ENCODE assay signal across 2 cellular contexts in the genomic region with DNA sequence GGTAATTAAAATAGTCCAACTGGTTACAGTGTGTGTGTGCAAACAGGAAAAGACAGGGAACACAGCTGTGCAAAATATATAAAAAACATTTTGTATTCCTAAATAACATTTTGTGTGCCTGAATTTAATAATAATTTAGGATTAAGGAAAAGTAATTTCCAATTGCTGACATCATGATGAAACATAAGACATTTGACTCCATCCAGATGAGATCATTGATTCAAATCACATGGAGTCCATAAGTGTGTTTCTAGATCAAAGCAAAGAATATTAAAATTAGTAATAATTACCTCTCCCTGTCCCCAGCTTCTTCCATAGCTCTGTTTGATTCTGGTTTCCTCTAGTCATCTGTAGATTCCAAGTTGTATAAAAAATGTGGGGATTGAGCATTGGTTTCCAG.
TF ChIP-seq lines count a peak whose summit lies in the region.

No MANE protein-coding gene starts in this region.

TF ChIP-seq in HCT116, 20 proteins besides CTCF, POLR2A, EP300 and RAD21:
- TF ChIP-seq, protein P1, sequence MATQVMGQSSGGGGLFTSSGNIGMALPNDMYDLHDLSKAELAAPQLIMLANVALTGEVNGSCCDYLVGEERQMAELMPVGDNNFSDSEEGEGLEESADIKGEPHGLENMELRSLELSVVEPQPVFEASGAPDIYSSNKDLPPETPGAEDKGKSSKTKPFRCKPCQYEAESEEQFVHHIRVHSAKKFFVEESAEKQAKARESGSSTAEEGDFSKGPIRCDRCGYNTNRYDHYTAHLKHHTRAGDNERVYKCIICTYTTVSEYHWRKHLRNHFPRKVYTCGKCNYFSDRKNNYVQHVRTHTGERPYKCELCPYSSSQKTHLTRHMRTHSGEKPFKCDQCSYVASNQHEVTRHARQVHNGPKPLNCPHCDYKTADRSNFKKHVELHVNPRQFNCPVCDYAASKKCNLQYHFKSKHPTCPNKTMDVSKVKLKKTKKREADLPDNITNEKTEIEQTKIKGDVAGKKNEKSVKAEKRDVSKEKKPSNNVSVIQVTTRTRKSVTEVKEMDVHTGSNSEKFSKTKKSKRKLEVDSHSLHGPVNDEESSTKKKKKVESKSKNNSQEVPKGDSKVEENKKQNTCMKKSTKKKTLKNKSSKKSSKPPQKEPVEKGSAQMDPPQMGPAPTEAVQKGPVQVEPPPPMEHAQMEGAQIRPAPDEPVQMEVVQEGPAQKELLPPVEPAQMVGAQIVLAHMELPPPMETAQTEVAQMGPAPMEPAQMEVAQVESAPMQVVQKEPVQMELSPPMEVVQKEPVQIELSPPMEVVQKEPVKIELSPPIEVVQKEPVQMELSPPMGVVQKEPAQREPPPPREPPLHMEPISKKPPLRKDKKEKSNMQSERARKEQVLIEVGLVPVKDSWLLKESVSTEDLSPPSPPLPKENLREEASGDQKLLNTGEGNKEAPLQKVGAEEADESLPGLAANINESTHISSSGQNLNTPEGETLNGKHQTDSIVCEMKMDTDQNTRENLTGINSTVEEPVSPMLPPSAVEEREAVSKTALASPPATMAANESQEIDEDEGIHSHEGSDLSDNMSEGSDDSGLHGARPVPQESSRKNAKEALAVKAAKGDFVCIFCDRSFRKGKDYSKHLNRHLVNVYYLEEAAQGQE (IDR thresholded peaks at IDR 0.05; ENCODE audit: low read depth), result no peak

TF ChIP-seq in WTC11, 78 proteins besides CTCF, POLR2A, EP300 and RAD21 (continued from another document):
- TF ChIP-seq, protein P2, sequence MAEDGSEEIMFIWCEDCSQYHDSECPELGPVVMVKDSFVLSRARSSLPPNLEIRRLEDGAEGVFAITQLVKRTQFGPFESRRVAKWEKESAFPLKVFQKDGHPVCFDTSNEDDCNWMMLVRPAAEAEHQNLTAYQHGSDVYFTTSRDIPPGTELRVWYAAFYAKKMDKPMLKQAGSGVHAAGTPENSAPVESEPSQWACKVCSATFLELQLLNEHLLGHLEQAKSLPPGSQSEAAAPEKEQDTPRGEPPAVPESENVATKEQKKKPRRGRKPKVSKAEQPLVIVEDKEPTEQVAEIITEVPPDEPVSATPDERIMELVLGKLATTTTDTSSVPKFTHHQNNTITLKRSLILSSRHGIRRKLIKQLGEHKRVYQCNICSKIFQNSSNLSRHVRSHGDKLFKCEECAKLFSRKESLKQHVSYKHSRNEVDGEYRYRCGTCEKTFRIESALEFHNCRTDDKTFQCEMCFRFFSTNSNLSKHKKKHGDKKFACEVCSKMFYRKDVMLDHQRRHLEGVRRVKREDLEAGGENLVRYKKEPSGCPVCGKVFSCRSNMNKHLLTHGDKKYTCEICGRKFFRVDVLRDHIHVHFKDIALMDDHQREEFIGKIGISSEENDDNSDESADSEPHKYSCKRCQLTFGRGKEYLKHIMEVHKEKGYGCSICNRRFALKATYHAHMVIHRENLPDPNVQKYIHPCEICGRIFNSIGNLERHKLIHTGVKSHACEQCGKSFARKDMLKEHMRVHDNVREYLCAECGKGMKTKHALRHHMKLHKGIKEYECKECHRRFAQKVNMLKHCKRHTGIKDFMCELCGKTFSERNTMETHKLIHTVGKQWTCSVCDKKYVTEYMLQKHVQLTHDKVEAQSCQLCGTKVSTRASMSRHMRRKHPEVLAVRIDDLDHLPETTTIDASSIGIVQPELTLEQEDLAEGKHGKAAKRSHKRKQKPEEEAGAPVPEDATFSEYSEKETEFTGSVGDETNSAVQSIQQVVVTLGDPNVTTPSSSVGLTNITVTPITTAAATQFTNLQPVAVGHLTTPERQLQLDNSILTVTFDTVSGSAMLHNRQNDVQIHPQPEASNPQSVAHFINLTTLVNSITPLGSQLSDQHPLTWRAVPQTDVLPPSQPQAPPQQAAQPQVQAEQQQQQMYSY (CRISPR knock-in tag; IDR thresholded peaks at IDR 0.05), result no peak
- TF ChIP-seq NFE2L1 (CRISPR knock-in tag; IDR thresholded peaks at IDR 0.05) (no peak), ZNF396 (CRISPR knock-in tag; IDR thresholded peaks at IDR 0.05; ENCODE audit: borderline replicate concordance) (no peak), NFYB (CRISPR knock-in tag; conservative IDR thresholded peaks at IDR 0.05; ENCODE audit: low read depth) (no peak), ATF1 (CRISPR knock-in tag; IDR thresholded peaks at IDR 0.05) (no peak), GRHL2 (CRISPR knock-in tag; IDR thresholded peaks at IDR 0.05; ENCODE audit: insufficient replicate concordance, severe bottlenecking) (no peak), JAZF1 (CRISPR knock-in tag; IDR thresholded peaks at IDR 0.05) (no peak), JUN (CRISPR knock-in tag; IDR thresholded peaks at IDR 0.05) (no peak), IRF2 (CRISPR knock-in tag; IDR thresholded peaks at IDR 0.05; ENCODE audit: borderline replicate concordance, low read depth) (no peak), NFATC4 (CRISPR knock-in tag; IDR thresholded peaks at IDR 0.05) (no peak), FOXP1 (CRISPR knock-in tag; IDR thresholded peaks at IDR 0.05; ENCODE audit: borderline replicate concordance) (no peak)
- TF ChIP-seq, protein P3, sequence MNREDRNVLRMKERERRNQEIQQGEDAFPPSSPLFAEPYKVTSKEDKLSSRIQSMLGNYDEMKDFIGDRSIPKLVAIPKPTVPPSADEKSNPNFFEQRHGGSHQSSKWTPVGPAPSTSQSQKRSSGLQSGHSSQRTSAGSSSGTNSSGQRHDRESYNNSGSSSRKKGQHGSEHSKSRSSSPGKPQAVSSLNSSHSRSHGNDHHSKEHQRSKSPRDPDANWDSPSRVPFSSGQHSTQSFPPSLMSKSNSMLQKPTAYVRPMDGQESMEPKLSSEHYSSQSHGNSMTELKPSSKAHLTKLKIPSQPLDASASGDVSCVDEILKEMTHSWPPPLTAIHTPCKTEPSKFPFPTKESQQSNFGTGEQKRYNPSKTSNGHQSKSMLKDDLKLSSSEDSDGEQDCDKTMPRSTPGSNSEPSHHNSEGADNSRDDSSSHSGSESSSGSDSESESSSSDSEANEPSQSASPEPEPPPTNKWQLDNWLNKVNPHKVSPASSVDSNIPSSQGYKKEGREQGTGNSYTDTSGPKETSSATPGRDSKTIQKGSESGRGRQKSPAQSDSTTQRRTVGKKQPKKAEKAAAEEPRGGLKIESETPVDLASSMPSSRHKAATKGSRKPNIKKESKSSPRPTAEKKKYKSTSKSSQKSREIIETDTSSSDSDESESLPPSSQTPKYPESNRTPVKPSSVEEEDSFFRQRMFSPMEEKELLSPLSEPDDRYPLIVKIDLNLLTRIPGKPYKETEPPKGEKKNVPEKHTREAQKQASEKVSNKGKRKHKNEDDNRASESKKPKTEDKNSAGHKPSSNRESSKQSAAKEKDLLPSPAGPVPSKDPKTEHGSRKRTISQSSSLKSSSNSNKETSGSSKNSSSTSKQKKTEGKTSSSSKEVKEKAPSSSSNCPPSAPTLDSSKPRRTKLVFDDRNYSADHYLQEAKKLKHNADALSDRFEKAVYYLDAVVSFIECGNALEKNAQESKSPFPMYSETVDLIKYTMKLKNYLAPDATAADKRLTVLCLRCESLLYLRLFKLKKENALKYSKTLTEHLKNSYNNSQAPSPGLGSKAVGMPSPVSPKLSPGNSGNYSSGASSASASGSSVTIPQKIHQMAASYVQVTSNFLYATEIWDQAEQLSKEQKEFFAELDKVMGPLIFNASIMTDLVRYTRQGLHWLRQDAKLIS (CRISPR knock-in tag; IDR thresholded peaks at IDR 0.05; ENCODE audit: borderline replicate concordance), result no peak
- TF ChIP-seq, protein P4, sequence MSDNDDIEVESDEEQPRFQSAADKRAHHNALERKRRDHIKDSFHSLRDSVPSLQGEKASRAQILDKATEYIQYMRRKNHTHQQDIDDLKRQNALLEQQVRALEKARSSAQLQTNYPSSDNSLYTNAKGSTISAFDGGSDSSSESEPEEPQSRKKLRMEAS (CRISPR knock-in tag; IDR thresholded peaks at IDR 0.05), result no peak
- TF ChIP-seq, protein P5, sequence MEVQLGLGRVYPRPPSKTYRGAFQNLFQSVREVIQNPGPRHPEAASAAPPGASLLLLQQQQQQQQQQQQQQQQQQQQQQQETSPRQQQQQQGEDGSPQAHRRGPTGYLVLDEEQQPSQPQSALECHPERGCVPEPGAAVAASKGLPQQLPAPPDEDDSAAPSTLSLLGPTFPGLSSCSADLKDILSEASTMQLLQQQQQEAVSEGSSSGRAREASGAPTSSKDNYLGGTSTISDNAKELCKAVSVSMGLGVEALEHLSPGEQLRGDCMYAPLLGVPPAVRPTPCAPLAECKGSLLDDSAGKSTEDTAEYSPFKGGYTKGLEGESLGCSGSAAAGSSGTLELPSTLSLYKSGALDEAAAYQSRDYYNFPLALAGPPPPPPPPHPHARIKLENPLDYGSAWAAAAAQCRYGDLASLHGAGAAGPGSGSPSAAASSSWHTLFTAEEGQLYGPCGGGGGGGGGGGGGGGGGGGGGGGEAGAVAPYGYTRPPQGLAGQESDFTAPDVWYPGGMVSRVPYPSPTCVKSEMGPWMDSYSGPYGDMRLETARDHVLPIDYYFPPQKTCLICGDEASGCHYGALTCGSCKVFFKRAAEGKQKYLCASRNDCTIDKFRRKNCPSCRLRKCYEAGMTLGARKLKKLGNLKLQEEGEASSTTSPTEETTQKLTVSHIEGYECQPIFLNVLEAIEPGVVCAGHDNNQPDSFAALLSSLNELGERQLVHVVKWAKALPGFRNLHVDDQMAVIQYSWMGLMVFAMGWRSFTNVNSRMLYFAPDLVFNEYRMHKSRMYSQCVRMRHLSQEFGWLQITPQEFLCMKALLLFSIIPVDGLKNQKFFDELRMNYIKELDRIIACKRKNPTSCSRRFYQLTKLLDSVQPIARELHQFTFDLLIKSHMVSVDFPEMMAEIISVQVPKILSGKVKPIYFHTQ (CRISPR knock-in tag; IDR thresholded peaks at IDR 0.05), result no peak
- TF ChIP-seq, protein P6, sequence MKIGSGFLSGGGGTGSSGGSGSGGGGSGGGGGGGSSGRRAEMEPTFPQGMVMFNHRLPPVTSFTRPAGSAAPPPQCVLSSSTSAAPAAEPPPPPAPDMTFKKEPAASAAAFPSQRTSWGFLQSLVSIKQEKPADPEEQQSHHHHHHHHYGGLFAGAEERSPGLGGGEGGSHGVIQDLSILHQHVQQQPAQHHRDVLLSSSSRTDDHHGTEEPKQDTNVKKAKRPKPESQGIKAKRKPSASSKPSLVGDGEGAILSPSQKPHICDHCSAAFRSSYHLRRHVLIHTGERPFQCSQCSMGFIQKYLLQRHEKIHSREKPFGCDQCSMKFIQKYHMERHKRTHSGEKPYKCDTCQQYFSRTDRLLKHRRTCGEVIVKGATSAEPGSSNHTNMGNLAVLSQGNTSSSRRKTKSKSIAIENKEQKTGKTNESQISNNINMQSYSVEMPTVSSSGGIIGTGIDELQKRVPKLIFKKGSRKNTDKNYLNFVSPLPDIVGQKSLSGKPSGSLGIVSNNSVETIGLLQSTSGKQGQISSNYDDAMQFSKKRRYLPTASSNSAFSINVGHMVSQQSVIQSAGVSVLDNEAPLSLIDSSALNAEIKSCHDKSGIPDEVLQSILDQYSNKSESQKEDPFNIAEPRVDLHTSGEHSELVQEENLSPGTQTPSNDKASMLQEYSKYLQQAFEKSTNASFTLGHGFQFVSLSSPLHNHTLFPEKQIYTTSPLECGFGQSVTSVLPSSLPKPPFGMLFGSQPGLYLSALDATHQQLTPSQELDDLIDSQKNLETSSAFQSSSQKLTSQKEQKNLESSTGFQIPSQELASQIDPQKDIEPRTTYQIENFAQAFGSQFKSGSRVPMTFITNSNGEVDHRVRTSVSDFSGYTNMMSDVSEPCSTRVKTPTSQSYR (CRISPR knock-in tag; IDR thresholded peaks at IDR 0.05), result no peak
- TF ChIP-seq, protein P7, sequence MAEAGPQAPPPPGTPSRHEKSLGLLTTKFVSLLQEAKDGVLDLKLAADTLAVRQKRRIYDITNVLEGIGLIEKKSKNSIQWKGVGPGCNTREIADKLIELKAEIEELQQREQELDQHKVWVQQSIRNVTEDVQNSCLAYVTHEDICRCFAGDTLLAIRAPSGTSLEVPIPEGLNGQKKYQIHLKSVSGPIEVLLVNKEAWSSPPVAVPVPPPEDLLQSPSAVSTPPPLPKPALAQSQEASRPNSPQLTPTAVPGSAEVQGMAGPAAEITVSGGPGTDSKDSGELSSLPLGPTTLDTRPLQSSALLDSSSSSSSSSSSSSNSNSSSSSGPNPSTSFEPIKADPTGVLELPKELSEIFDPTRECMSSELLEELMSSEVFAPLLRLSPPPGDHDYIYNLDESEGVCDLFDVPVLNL (CRISPR knock-in tag; IDR thresholded peaks at IDR 0.05; ENCODE audit: borderline replicate concordance, low read depth), result no peak
